ENCODE assay signal across 36 cellular contexts in the genomic region with DNA sequence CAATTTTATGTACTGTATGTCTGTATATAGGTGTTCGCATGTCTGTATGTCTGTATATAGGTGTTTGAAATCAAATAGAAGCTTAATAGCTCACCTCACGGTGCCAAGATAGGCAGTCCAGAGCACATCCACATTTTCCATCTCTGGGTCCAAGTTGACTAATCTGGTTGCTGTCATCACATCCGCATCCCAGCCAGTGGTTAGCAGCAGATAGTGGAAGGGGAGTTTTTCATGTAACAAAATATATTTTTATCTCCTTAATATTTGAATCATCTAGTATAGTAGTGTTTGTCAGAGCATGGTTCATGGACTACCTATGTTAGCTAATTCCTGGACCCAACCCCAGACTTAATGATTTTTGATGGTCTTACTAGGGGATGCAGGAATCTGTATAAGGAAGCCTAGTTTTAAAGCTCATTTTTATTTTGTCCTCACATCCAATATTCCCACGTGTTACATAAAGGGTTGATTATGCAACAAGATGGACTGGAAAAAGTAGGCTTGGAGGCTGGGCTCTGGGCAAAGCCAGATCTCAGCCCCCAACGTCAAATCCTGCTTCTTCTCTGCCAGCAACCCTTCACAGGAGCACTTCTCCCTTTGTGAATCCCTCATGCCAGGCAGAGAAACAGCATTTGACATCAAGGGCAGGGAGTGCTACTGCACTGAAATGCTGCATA.
"Had no signal": no experiment of that assay in that cellular context is flagged by ENCODE, and none has a peak within 500 bp of the region (broad histone marks: within the 10 kb centered on the region; RNA-seq: fewer than 3 reads in every experiment).

No MANE protein-coding gene starts in this region.

- H3K36me3 Mint-ChIP-seq: activated naive CD4-positive, alpha-beta T cell treated with anti-CD3 and anti-CD28 coated beads, Interleukin-2, amount 10 ng/mL, durations not matched to agents 7 days and 5 days had no signal

- H3K4me1 Mint-ChIP-seq: activated CD4-positive, alpha-beta memory T cell treated with anti-CD3 and anti-CD28 coated beads, Interleukin-2, amount 10 ng/mL, durations not matched to agents 7 days and 5 days; activated CD4-positive, alpha-beta T cell treated with anti-CD3 and anti-CD28 coated beads, Interleukin-2, amount 10 ng/mL, durations not matched to agents 7 days and 5 days; activated naive CD4-positive, alpha-beta T cell treated with anti-CD3 and anti-CD28 coated beads, Interleukin-2, amount 10 ng/mL, durations not matched to agents 7 days and 5 days; activated naive CD8-positive, alpha-beta T cell treated with anti-CD3 and anti-CD28 coated beads, Interleukin-2, amount 10 ng/mL, durations not matched to agents 7 days and 5 days; naive B cell; nephron progenitor cell; stimulated activated memory B cell treated with anti-CD40 and anti-IgM and Interleukin-4, amounts not matched to agents 10 μg/mL and 1 μg/mL and 100 μg/mL, for 72 hours; stimulated activated naive CD8-positive, alpha-beta T cell treated with anti-CD3 and anti-CD28 coated beads, Interleukin-15, amount 100 ng/mL, for 72 hours; WTC11 had no signal

- H3K27ac ChIP-seq: colonic mucosa, heart right ventricle, left lung, neutrophil, ovary, uterus had no signal

- H3K27me3 ChIP-seq: colonic mucosa, dorsolateral prefrontal cortex, heart right ventricle, left lung, neutrophil, ovary, uterus had no signal

- H3K4me1 ChIP-seq: colonic mucosa, left lung, uterus had no signal

- H3K9me3 Mint-ChIP-seq: activated CD4-positive, alpha-beta T cell treated with anti-CD3 and anti-CD28 coated beads, Interleukin-2, amount 10 ng/mL, durations not matched to agents 7 days and 5 days; activated naive CD4-positive, alpha-beta T cell treated with anti-CD3 and anti-CD28 coated beads, Interleukin-2, amount 10 ng/mL, durations not matched to agents 7 days and 5 days; activated T-cell treated with anti-CD3 and anti-CD28 coated beads, Interleukin-2, amount 50 U/mL, for 24 hours; stimulated activated naive CD8-positive, alpha-beta T cell treated with anti-CD3 and anti-CD28 coated beads, Interleukin-15, amount 100 ng/mL, for 72 hours had no signal

- H3K27ac Mint-ChIP-seq: activated CD4-positive, alpha-beta memory T cell treated with anti-CD3 and anti-CD28 coated beads, Interleukin-2, amount 10 ng/mL, durations not matched to agents 7 days and 5 days; activated CD4-positive, alpha-beta T cell treated with anti-CD3 and anti-CD28 coated beads, Interleukin-2, amount 10 ng/mL, durations not matched to agents 7 days and 5 days; activated naive CD4-positive, alpha-beta T cell treated with anti-CD3 and anti-CD28 coated beads, Interleukin-2, amount 10 ng/mL, durations not matched to agents 7 days and 5 days; activated naive CD8-positive, alpha-beta T cell treated with anti-CD3 and anti-CD28 coated beads, Interleukin-2, amount 10 ng/mL, durations not matched to agents 7 days and 5 days; activated T-cell treated with anti-CD3 and anti-CD28 coated beads, Interleukin-2, amount 50 U/mL, for 24 hours; mesothelial cell of epicardium; naive B cell; nephron progenitor cell; progenitor cell of endocrine pancreas; stimulated activated memory B cell treated with anti-CD40 and anti-IgM and Interleukin-4, amounts not matched to agents 10 μg/mL and 1 μg/mL and 100 μg/mL, for 72 hours; stimulated activated naive CD8-positive, alpha-beta T cell treated with anti-CD3 and anti-CD28 coated beads, Interleukin-15, amount 100 ng/mL, for 72 hours; T-helper 17 cell; type B pancreatic cell; WTC11 had no signal

- H3K36me3 ChIP-seq: colonic mucosa, left lung, ovary, uterus had no signal

- H3K4me3 ChIP-seq: colonic mucosa, dorsolateral prefrontal cortex, heart right ventricle, left lung, ovary, smooth muscle cell, uterus had no signal

- H3K4me3 Mint-ChIP-seq: activated CD4-positive, alpha-beta memory T cell treated with anti-CD3 and anti-CD28 coated beads, Interleukin-2, amount 10 ng/mL, durations not matched to agents 7 days and 5 days; activated CD4-positive, alpha-beta T cell treated with anti-CD3 and anti-CD28 coated beads, Interleukin-2, amount 10 ng/mL, durations not matched to agents 7 days and 5 days; activated naive CD4-positive, alpha-beta T cell treated with anti-CD3 and anti-CD28 coated beads, Interleukin-2, amount 10 ng/mL, durations not matched to agents 7 days and 5 days; activated naive CD8-positive, alpha-beta T cell treated with anti-CD3 and anti-CD28 coated beads, Interleukin-2, amount 10 ng/mL, durations not matched to agents 7 days and 5 days; activated T-cell treated with anti-CD3 and anti-CD28 coated beads, Interleukin-2, amount 50 U/mL, for 24 hours; mesothelial cell of epicardium; naive B cell; nephron progenitor cell; stimulated activated memory B cell treated with anti-CD40 and anti-IgM and Interleukin-4, amounts not matched to agents 10 μg/mL and 1 μg/mL and 100 μg/mL, for 72 hours; stimulated activated naive CD8-positive, alpha-beta T cell treated with anti-CD3 and anti-CD28 coated beads, Interleukin-15, amount 100 ng/mL, for 72 hours; T-helper 17 cell; type B pancreatic cell; WTC11 had no signal

- DNase-seq: activated CD4-positive, alpha-beta memory T cell treated with anti-CD3 and anti-CD28 coated beads, Interleukin-2, amount 10 ng/mL, durations not matched to agents 7 days and 5 days; activated CD4-positive, alpha-beta T cell treated with anti-CD3 and anti-CD28 coated beads for 1 hour; activated CD4-positive, alpha-beta T cell treated with anti-CD3 and anti-CD28 coated beads, Interleukin-2, amount 10 ng/mL, durations not matched to agents 7 days and 5 days; activated CD8-positive, alpha-beta memory T cell treated with anti-CD3 and anti-CD28 coated beads, Interleukin-2, amount 50 U/mL, for 48 hours; activated gamma-delta T cell; activated naive CD4-positive, alpha-beta T cell treated with anti-CD3 and anti-CD28 coated beads, Interleukin-2, amount 10 ng/mL, durations not matched to agents 7 days and 5 days; activated naive CD8-positive, alpha-beta T cell treated with anti-CD3 and anti-CD28 coated beads, Interleukin-2, amount 10 ng/mL, durations not matched to agents 7 days and 5 days; activated T-cell treated with anti-CD3 and anti-CD28 coated beads, Interleukin-2, amount 50 U/mL, for 24 hours; amniotic stem cell; cerebellar nuclear complex; colonic mucosa; dorsolateral prefrontal cortex; effector memory CD4-positive, alpha-beta T cell; erythroblast; foreskin melanocyte; heart right ventricle; kidney glomerular epithelial cell; left lung; naive B cell; nephron progenitor cell; ovary; stimulated activated CD4-positive, alpha-beta T cell treated with anti-CD3 and anti-CD28 coated beads, Interleukin-1b, Interleukin-23, amount 100 ng/mL, for 48 hours; stimulated activated CD4-positive, alpha-beta T cell treated with anti-CD3 and anti-CD28 coated beads, Interleukin-4, amount 100 ng/mL, for 4 hours; stimulated activated CD8-positive, alpha-beta memory T cell treated with anti-CD3 and anti-CD28 coated beads, Interleukin-4, amount 100 ng/mL, for 48 hours; stimulated activated naive CD8-positive, alpha-beta T cell treated with anti-CD3 and anti-CD28 coated beads, Interleukin-15, amount 100 ng/mL, for 72 hours; substantia nigra; T-helper 17 cell; T1000; uterus had no signal

- H3K27me3 Mint-ChIP-seq: activated CD4-positive, alpha-beta memory T cell treated with anti-CD3 and anti-CD28 coated beads, Interleukin-2, amount 10 ng/mL, durations not matched to agents 7 days and 5 days; activated CD4-positive, alpha-beta T cell treated with anti-CD3 and anti-CD28 coated beads, Interleukin-2, amount 10 ng/mL, durations not matched to agents 7 days and 5 days; activated naive CD8-positive, alpha-beta T cell treated with anti-CD3 and anti-CD28 coated beads, Interleukin-2, amount 10 ng/mL, durations not matched to agents 7 days and 5 days; naive B cell; progenitor cell of endocrine pancreas; stimulated activated memory B cell treated with anti-CD40 and anti-IgM and Interleukin-4, amounts not matched to agents 10 μg/mL and 1 μg/mL and 100 μg/mL, for 72 hours; stimulated activated naive CD8-positive, alpha-beta T cell treated with anti-CD3 and anti-CD28 coated beads, Interleukin-15, amount 100 ng/mL, for 72 hours; type B pancreatic cell had no signal

- H3K9me3 ChIP-seq: colonic mucosa, heart right ventricle, left lung, neutrophil, ovary, uterus had no signal

- ATAC-seq: left lung; stimulated activated memory B cell treated with anti-CD40 and anti-IgM and Interleukin-4, amounts not matched to agents 10 μg/mL and 1 μg/mL and 100 μg/mL, for 72 hours; stimulated activated naive CD8-positive, alpha-beta T cell treated with anti-CD3 and anti-CD28 coated beads, Interleukin-15, amount 100 ng/mL, for 72 hours; T-helper 17 cell; WTC11 had no signal
